In the genomic region with DNA sequence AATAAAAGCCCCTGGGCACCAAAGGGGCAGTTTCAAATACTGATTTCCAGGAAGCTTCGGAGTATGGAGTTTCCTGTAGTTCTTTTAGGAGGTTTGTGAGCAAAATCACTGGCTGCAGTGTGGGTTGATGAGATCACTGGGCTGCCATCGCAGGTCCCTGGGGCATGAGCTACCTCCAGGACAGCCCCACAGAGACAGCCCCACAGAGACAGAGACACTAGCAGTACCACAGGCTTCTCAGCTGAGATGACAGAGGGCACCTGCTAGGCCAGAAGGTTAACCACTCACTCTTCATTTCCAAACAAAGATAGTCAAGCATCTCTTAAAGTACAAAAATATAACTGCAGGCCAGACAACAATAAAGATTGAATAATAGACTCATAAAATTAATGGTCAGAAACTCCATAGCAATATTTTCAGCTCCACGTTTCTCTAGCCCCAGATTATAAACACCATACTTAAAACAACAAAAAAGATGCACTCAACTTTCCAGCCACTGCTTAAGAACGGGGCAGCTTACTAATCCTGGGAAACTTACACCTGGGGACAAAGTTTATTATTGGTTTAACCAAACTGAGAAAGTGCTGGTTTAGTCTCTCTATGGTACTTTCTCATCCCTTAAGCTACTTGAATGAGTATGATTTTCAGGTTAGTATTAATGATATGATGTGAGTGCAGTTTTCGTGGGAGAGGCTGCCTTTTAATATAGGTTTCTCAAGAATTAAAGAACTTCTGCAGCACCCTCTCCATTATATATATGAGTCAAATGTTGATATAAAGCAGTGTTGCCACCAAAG, we compare ENCODE assay signal across 12 cellular contexts.
"Had no signal": no experiment of that assay in that cellular context is flagged by ENCODE, and none has a peak within 500 bp of the region (broad histone marks: within the 10 kb centered on the region; RNA-seq: fewer than 3 reads in every experiment).

No MANE protein-coding gene starts in this region.

- H3K36me3 ChIP-seq: gastrocnemius medialis, heart right ventricle had no signal

- DNase-seq: activated CD8-positive, alpha-beta memory T cell treated with anti-CD3 and anti-CD28 coated beads, Interleukin-2, amount 50 U/mL, for 4 hours; activated CD8-positive, alpha-beta T cell treated with anti-CD3 and anti-CD28 coated beads for 36 hours; activated gamma-delta T cell; gastrocnemius medialis; heart right ventricle; occipital lobe; right cardiac atrium; T-helper 17 cell; trophoblast cell had no signal

- H3K27me3 Mint-ChIP-seq: activated CD8-positive, alpha-beta T cell treated with anti-CD3 and anti-CD28 coated beads for 36 hours; progenitor cell of endocrine pancreas had no signal

- H3K4me3 Mint-ChIP-seq: activated CD8-positive, alpha-beta T cell treated with anti-CD3 and anti-CD28 coated beads for 36 hours; natural killer cell treated with Interleukin-12 subunit alpha and Interleukin-12 subunit beta and Interleukin-15 and Interleukin-18, amount 100 ng/mL, for 72 hours; T-helper 17 cell had no signal

- H3K36me3 Mint-ChIP-seq: natural killer cell treated with Interleukin-12 subunit alpha and Interleukin-12 subunit beta and Interleukin-15 and Interleukin-18, amount 100 ng/mL, for 72 hours had no signal

- H3K4me3 ChIP-seq: gastrocnemius medialis, heart right ventricle, smooth muscle cell had no signal

- ATAC-seq: activated CD8-positive, alpha-beta T cell treated with anti-CD3 and anti-CD28 coated beads for 36 hours; gastrocnemius medialis; heart right ventricle; right cardiac atrium; T-helper 17 cell had no signal

- H3K27ac Mint-ChIP-seq: activated CD8-positive, alpha-beta T cell treated with anti-CD3 and anti-CD28 coated beads for 36 hours; natural killer cell treated with Interleukin-12 subunit alpha and Interleukin-12 subunit beta and Interleukin-15 and Interleukin-18, amount 100 ng/mL, for 72 hours; progenitor cell of endocrine pancreas; T-helper 17 cell had no signal

- H3K9me3 Mint-ChIP-seq: activated CD8-positive, alpha-beta T cell treated with anti-CD3 and anti-CD28 coated beads for 36 hours; natural killer cell treated with Interleukin-12 subunit alpha and Interleukin-12 subunit beta and Interleukin-15 and Interleukin-18, amount 100 ng/mL, for 72 hours had no signal

- H3K4me1 ChIP-seq: gastrocnemius medialis had no signal

- H3K27me3 ChIP-seq: gastrocnemius medialis, heart right ventricle had no signal

- H3K9me3 ChIP-seq: gastrocnemius medialis, heart right ventricle had no signal

- H3K27ac ChIP-seq: gastrocnemius medialis, heart right ventricle had no signal
